31 cellular contexts compared by ENCODE assay signal in genomic region chr11:70628176-70628860, GRCh38.
DNase-seq lines count a peak whose midpoint lies in the region; ATAC-seq and TF ChIP-seq lines count a peak whose summit lies in the region.
"Had no signal": no experiment of that assay in that cellular context is flagged by ENCODE, and none has a peak within 500 bp of the region (broad histone marks: within the 10 kb centered on the region; RNA-seq: fewer than 3 reads in every experiment).

No MANE protein-coding gene starts in this region.

- H3K9me3 ChIP-seq in Caco-2 (no peaks in the 10 kb centered on the region), hepatocyte (ENCODE audit: low read depth) (no peaks in the 10 kb centered on the region), skeletal muscle satellite cell (replicated peaks; ENCODE audit: low read length) (no peaks in the 10 kb centered on the region)
- H3K9me3 ChIP-seq: adrenal gland, gastrocnemius medialis, MG63, thyroid gland had no signal

- ATAC-seq in WTC11: no peak
- ATAC-seq: left lobe of liver; stimulated activated naive CD8-positive, alpha-beta T cell treated with anti-CD3 and anti-CD28 coated beads, Interleukin-15, amount 100 ng/mL, for 72 hours had no signal

- H3K27ac Mint-ChIP-seq in Caco-2 (ENCODE audit: unreplicated experiment) (peak overlapping the region; percentile 25), WTC11 (peak overlapping the region; percentile 86)
- H3K27ac Mint-ChIP-seq: activated CD4-positive, alpha-beta memory T cell treated with anti-CD3 and anti-CD28 coated beads for 36 hours; activated naive CD4-positive, alpha-beta T cell treated with anti-CD3 and anti-CD28 coated beads for 36 hours; activated T-helper 1 cell treated with anti-CD3 and anti-CD28 coated beads, Interleukin-12 subunit alpha, Interleukin-12 subunit beta, Interleukin-2, Interleukin-4 antibody, amounts not matched to agents 30 ng/mL and 10 ng/mL and 1 ng/mL, durations not matched to agents 14 hours and 24 hours and 36 hours; naive B cell; T-helper 2 cell treated with Interferon-gamma antibody and Interleukin-4, amounts not matched to agents 5 μg/mL and 100 μg/mL, for 36 hours had no signal

- H3K4me3 ChIP-seq in Caco-2 (ENCODE audit: low read depth, low read length) (no peak overlapping the region), hepatocyte (no peak overlapping the region), skeletal muscle satellite cell (ENCODE audit: low read length) (no peak overlapping the region)
- H3K4me3 ChIP-seq: adrenal gland, gastrocnemius medialis, MG63, smooth muscle cell, thyroid gland had no signal

- no peaks in the 10 kb centered on the region for H3K79me2 ChIP-seq in hepatocyte

- H3K4me3 Mint-ChIP-seq in Caco-2 (ENCODE audit: unreplicated experiment) (no peak overlapping the region), WTC11 (no peak overlapping the region)
- H3K4me3 Mint-ChIP-seq: activated CD4-positive, alpha-beta memory T cell treated with anti-CD3 and anti-CD28 coated beads for 36 hours; activated naive CD4-positive, alpha-beta T cell treated with anti-CD3 and anti-CD28 coated beads for 36 hours; activated T-helper 1 cell treated with anti-CD3 and anti-CD28 coated beads, Interleukin-12 subunit alpha, Interleukin-12 subunit beta, Interleukin-2, Interleukin-4 antibody, amounts not matched to agents 30 ng/mL and 10 ng/mL and 1 ng/mL, durations not matched to agents 14 hours and 24 hours and 36 hours; naive B cell; stimulated activated naive CD8-positive, alpha-beta T cell treated with anti-CD3 and anti-CD28 coated beads, Interleukin-15, amount 100 ng/mL, for 72 hours; T-helper 2 cell treated with Interferon-gamma antibody and Interleukin-4, amounts not matched to agents 5 μg/mL and 100 μg/mL, for 36 hours had no signal

- H3K4me2 ChIP-seq in hepatocyte (no peak overlapping the region), skeletal muscle satellite cell (ENCODE audit: low read length) (peak overlapping the region; percentile 37)
- H3K4me2 ChIP-seq: smooth muscle cell had no signal

- TF ChIP-seq CTCF in Caco-2 (IDR thresholded peaks at IDR 0.05; ENCODE audit: insufficient read depth in 1 of 2, low read depth in 1 of 2, low read length in 1 of 2, severe bottlenecking in 1 of 2, unreplicated experiment in 1 of 2) (no peak), WTC11 (IDR thresholded peaks at IDR 0.05) (no peak), hepatocyte (IDR thresholded peaks at IDR 0.05; ENCODE audit: poor library complexity) (no peak)

- CTCF ChIA-PET in Caco-2 (lab: Charles Lee) (no interaction called here), WTC11 (lab: Charles Lee) (interaction anchor here (0.7 to 1.2 kb wide), 3 partner anchors 23 to 115 kb away, joined by 3 to 4 read pairs (median 3); no protein-coding TSS in a partner anchor)

- POLR2A ChIA-PET in Caco-2 (lab: Charles Lee): no interaction called here
- POLR2A ChIA-PET in WTC11 (lab: Charles Lee): interaction anchor here (0.6 kb wide), 1 partner anchor 280 kb away, joined by 3 read pairs; no protein-coding TSS in a partner anchor

- H3K27me3 Mint-ChIP-seq in Caco-2 (ENCODE audit: insufficient read depth, unreplicated experiment) (no peaks in the 10 kb centered on the region), WTC11 (ENCODE audit: low read depth) (no peaks in the 10 kb centered on the region)
- H3K27me3 Mint-ChIP-seq: naive B cell had no signal

- no peak for DNase-seq in Caco-2
- no peak for DNase-seq in WTC11 (ENCODE audit: low spot score)
- DNase-seq in hepatocyte (ENCODE audit: low spot score): no peak
- DNase-seq in head of caudate nucleus: no peak
- DNase-seq in stimulated activated CD4-positive, alpha-beta T cell treated with anti-CD3 and anti-CD28 coated beads, Interleukin-4, amount 100 ng/mL, for 24 hours: no peak
- no peak for DNase-seq in NCI-H82 treated with DMSO at 0.1 percent for 48 hours (lab: John Stamatoyannopoulos, UW; ENCODE audit: unreplicated experiment)
- no peak for DNase-seq in NCI-H510A treated with DMSO at 0.1 percent for 48 hours (lab: John Stamatoyannopoulos, UW)
- DNase-seq: activated CD4-positive, alpha-beta memory T cell treated with anti-CD3 and anti-CD28 coated beads for 36 hours; activated CD4-positive, alpha-beta T cell treated with anti-CD3 and anti-CD28 coated beads for 1 hour; activated naive CD4-positive, alpha-beta T cell treated with anti-CD3 and anti-CD28 coated beads for 36 hours; brain microvascular endothelial cell; DMS53; effector CD4-positive, alpha-beta T cell; gastrocnemius medialis; KG1; MG63; naive B cell; NCI-H2081; NCI-H2227 treated with DMSO at 0.1 percent for 48 hours; retina; SHP77 treated with DMSO at 0.1 percent for 48 hours; stimulated activated CD4-positive, alpha-beta T cell treated with anti-CD3 and anti-CD28 coated beads, Interleukin-2, amount 100 ng/mL, for 24 hours; stimulated activated CD8-positive, alpha-beta memory T cell treated with anti-CD3 and anti-CD28 coated beads, Interleukin-4, amount 100 ng/mL, for 48 hours; stimulated activated naive CD8-positive, alpha-beta T cell treated with anti-CD3 and anti-CD28 coated beads, Interleukin-15, amount 100 ng/mL, for 72 hours had no signal

- H3K36me3 ChIP-seq in Caco-2 (ENCODE audit: control insufficient read depth, insufficient read depth, low read length) (no peaks in the 10 kb centered on the region), hepatocyte (replicated peaks; ENCODE audit: insufficient read depth, low read depth) (no peaks in the 10 kb centered on the region), skeletal muscle satellite cell (ENCODE audit: insufficient read depth, low read length) (no peaks in the 10 kb centered on the region)
- H3K36me3 ChIP-seq: adrenal gland, brain microvascular endothelial cell, gastrocnemius medialis, MG63, thyroid gland had no signal

- H3K9me2 ChIP-seq in hepatocyte (replicated peaks; ENCODE audit: insufficient read depth): no peaks in the 10 kb centered on the region

- peak overlapping the region; percentile 23 for H3K27ac ChIP-seq in hepatocyte
- H3K27ac ChIP-seq: brain microvascular endothelial cell, thyroid gland had no signal

- H3K9me3 Mint-ChIP-seq in Caco-2 (ENCODE audit: unreplicated experiment): no peaks in the 10 kb centered on the region
- H3K9me3 Mint-ChIP-seq in WTC11: no peaks in the 10 kb centered on the region
- H3K9me3 Mint-ChIP-seq: activated CD4-positive, alpha-beta memory T cell treated with anti-CD3 and anti-CD28 coated beads for 36 hours; activated naive CD4-positive, alpha-beta T cell treated with anti-CD3 and anti-CD28 coated beads for 36 hours; activated T-helper 1 cell treated with anti-CD3 and anti-CD28 coated beads, Interleukin-12 subunit alpha, Interleukin-12 subunit beta, Interleukin-2, Interleukin-4 antibody, amounts not matched to agents 30 ng/mL and 10 ng/mL and 1 ng/mL, durations not matched to agents 14 hours and 24 hours and 36 hours; stimulated activated naive CD8-positive, alpha-beta T cell treated with anti-CD3 and anti-CD28 coated beads, Interleukin-15, amount 100 ng/mL, for 72 hours; T-helper 2 cell treated with Interferon-gamma antibody and Interleukin-4, amounts not matched to agents 5 μg/mL and 100 μg/mL, for 36 hours had no signal

- WGBS in hepatocyte (ENCODE audit: low lambda C conversion rate, missing lambda C conversion rate): 95% methylated on average over 19 of the region's 19 CpGs

- H3K4me1 ChIP-seq in Caco-2 (no peaks in the 10 kb centered on the region), hepatocyte (ENCODE audit: insufficient read depth) (no peaks in the 10 kb centered on the region), skeletal muscle satellite cell (ENCODE audit: control insufficient read depth, insufficient read depth, low read length) (no peaks in the 10 kb centered on the region)
- H3K4me1 ChIP-seq: adrenal gland, thyroid gland had no signal

- H3K36me3 Mint-ChIP-seq in Caco-2 (ENCODE audit: insufficient read depth, unreplicated experiment) (peaks cover 16% of the 10 kb centered on the region), WTC11 (no peaks in the 10 kb centered on the region)
- H3K36me3 Mint-ChIP-seq: activated CD4-positive, alpha-beta memory T cell treated with anti-CD3 and anti-CD28 coated beads for 36 hours; naive B cell had no signal

- H4K20me1 ChIP-seq in hepatocyte (ENCODE audit: insufficient read depth, poor library complexity, severe bottlenecking): no peaks in the 10 kb centered on the region

- H3K4me1 Mint-ChIP-seq in Caco-2 (ENCODE audit: low read depth, unreplicated experiment) (no peaks in the 10 kb centered on the region), WTC11 (peaks cover 24% of the 10 kb centered on the region)
- H3K4me1 Mint-ChIP-seq: naive B cell had no signal

- intact Hi-C loops in Caco-2 (cut with micrococcal nuclease; ENCODE audit: unreplicated experiment) (no loop called here), head of caudate nucleus (cut with DNase I) (no loop called here)

- H3K9ac ChIP-seq in skeletal muscle satellite cell (ENCODE audit: low read depth, low read length): no peak overlapping the region

- no TSS peak for BruUV-seq in Caco-2 (replicated peaks; lab: Mats Ljungman, UMichigan)

- H3K27me3 ChIP-seq in Caco-2 (replicated peaks; ENCODE audit: control insufficient read depth, insufficient read depth, low read length): no peaks in the 10 kb centered on the region
- no peaks in the 10 kb centered on the region for H3K27me3 ChIP-seq in hepatocyte
- H3K27me3 ChIP-seq in skeletal muscle satellite cell (ENCODE audit: control insufficient read depth, insufficient read depth, low read length): no peaks in the 10 kb centered on the region
- H3K27me3 ChIP-seq: adrenal gland, brain microvascular endothelial cell, gastrocnemius medialis, MG63, thyroid gland had no signal

- H2AFZ ChIP-seq in hepatocyte: no peak overlapping the region

TF ChIP-seq in WTC11, 78 proteins besides CTCF, POLR2A, EP300 and RAD21 (continues in another document):
- no peak for TF ChIP-seq JAZF1 (CRISPR knock-in tag; IDR thresholded peaks at IDR 0.05)
- TF ChIP-seq ETV6 (CRISPR knock-in tag; IDR thresholded peaks at IDR 0.05): no peak
- no peak for TF ChIP-seq CREM (CRISPR knock-in tag; IDR thresholded peaks at IDR 0.05)
- TF ChIP-seq NFYB (CRISPR knock-in tag; conservative IDR thresholded peaks at IDR 0.05; ENCODE audit: low read depth): no peak
- no peak for TF ChIP-seq CREB1 (CRISPR knock-in tag; IDR thresholded peaks at IDR 0.05)
- TF ChIP-seq, protein P1, sequence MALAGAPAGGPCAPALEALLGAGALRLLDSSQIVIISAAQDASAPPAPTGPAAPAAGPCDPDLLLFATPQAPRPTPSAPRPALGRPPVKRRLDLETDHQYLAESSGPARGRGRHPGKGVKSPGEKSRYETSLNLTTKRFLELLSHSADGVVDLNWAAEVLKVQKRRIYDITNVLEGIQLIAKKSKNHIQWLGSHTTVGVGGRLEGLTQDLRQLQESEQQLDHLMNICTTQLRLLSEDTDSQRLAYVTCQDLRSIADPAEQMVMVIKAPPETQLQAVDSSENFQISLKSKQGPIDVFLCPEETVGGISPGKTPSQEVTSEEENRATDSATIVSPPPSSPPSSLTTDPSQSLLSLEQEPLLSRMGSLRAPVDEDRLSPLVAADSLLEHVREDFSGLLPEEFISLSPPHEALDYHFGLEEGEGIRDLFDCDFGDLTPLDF (CRISPR knock-in tag; IDR thresholded peaks at IDR 0.05): no peak
- TF ChIP-seq TEAD4 (CRISPR knock-in tag; IDR thresholded peaks at IDR 0.05): no peak
- TF ChIP-seq KAT7 (CRISPR knock-in tag; IDR thresholded peaks at IDR 0.05; ENCODE audit: borderline replicate concordance): no peak
- no peak for TF ChIP-seq ZNF423 (CRISPR knock-in tag; IDR thresholded peaks at IDR 0.05)
